29 cellular contexts compared by ENCODE assay signal in genomic region chr7:16046045-16046444, GRCh38.
"Had no signal": no experiment of that assay in that cellular context is flagged by ENCODE, and none has a peak within 500 bp of the region (broad histone marks: within the 10 kb centered on the region; RNA-seq: fewer than 3 reads in every experiment).

No MANE protein-coding gene starts in this region.

- H3K27me3 Mint-ChIP-seq: activated naive CD8-positive, alpha-beta T cell; effector memory CD8-positive, alpha-beta T cell; stimulated activated naive CD8-positive, alpha-beta T cell treated with anti-CD3 and anti-CD28 coated beads, Interleukin-15, amount 100 ng/mL, for 72 hours had no signal

- FAIRE-seq: bronchial epithelial cell, endothelial cell of umbilical vein, small intestine had no signal

- H3K4me1 Mint-ChIP-seq: naive B cell; neural crest cell; stimulated activated effector memory CD8-positive, alpha-beta T cell treated with anti-CD3 and anti-CD28 coated beads, Interleukin-12 subunit alpha, Interleukin-12 subunit beta, amount 100 ng/mL, for 72 hours; stimulated activated naive CD8-positive, alpha-beta T cell treated with anti-CD3 and anti-CD28 coated beads, Interleukin-15, amount 100 ng/mL, for 72 hours; WTC11 had no signal

- H3K27ac ChIP-seq: colonic mucosa, dorsolateral prefrontal cortex, esophagus muscularis mucosa, gastrocnemius medialis, left lung, right lobe of liver, tibial nerve had no signal

- H3K27ac Mint-ChIP-seq: activated naive CD8-positive, alpha-beta T cell; activated T-helper 2 cell treated with anti-CD3 and anti-CD28 coated beads, Interferon-gamma antibody, Interleukin-2, Interleukin-4, amounts not matched to agents 10 μg/mL and 5 μg/mL and 100 μg/mL, durations not matched to agents 14 hours and 24 hours and 36 hours; effector memory CD8-positive, alpha-beta T cell; naive B cell; stimulated activated effector memory CD8-positive, alpha-beta T cell treated with anti-CD3 and anti-CD28 coated beads, Interleukin-12 subunit alpha, Interleukin-12 subunit beta, amount 100 ng/mL, for 72 hours; stimulated activated naive CD8-positive, alpha-beta T cell treated with anti-CD3 and anti-CD28 coated beads, Interleukin-15, amount 100 ng/mL, for 72 hours; WTC11 had no signal

- H3K9me3 Mint-ChIP-seq: activated T-helper 2 cell treated with anti-CD3 and anti-CD28 coated beads, Interferon-gamma antibody, Interleukin-2, Interleukin-4, amounts not matched to agents 10 μg/mL and 5 μg/mL and 100 μg/mL, durations not matched to agents 14 hours and 24 hours and 36 hours; effector memory CD8-positive, alpha-beta T cell; stimulated activated effector memory CD8-positive, alpha-beta T cell treated with anti-CD3 and anti-CD28 coated beads, Interleukin-12 subunit alpha, Interleukin-12 subunit beta, amount 100 ng/mL, for 72 hours; WTC11 had no signal

- H3K27me3 ChIP-seq: colonic mucosa, dorsolateral prefrontal cortex, esophagus muscularis mucosa, gastrocnemius medialis, left lung, right lobe of liver, tibial nerve had no signal

- H3K9me3 ChIP-seq: colonic mucosa, esophagus muscularis mucosa, gastrocnemius medialis, right lobe of liver, tibial nerve had no signal

- H3K4me3 ChIP-seq: colonic mucosa, dorsolateral prefrontal cortex, esophagus muscularis mucosa, gastrocnemius medialis, left lung, lung, right lobe of liver, tibial nerve had no signal

- H3K4me1 ChIP-seq: colonic mucosa, gastrocnemius medialis, left lung, right lobe of liver, tibial nerve had no signal

- H3K36me3 Mint-ChIP-seq: activated naive CD8-positive, alpha-beta T cell; naive B cell; stimulated activated effector memory CD8-positive, alpha-beta T cell treated with anti-CD3 and anti-CD28 coated beads, Interleukin-12 subunit alpha, Interleukin-12 subunit beta, amount 100 ng/mL, for 72 hours; WTC11 had no signal

- DNase-seq: activated CD4-positive, alpha-beta T cell treated with anti-CD3 and anti-CD28 coated beads, Interleukin-2, amount 50 U/mL, for 4 hours; activated CD8-positive, alpha-beta memory T cell treated with anti-CD3 and anti-CD28 coated beads, Interleukin-2, amount 50 U/mL, for 48 hours; activated naive CD4-positive, alpha-beta T cell; activated T-cell treated with anti-CD3 and anti-CD28 coated beads, Interleukin-2, amount 50 U/mL, for 4 hours; amniotic stem cell; colonic mucosa; dorsolateral prefrontal cortex; effector memory CD8-positive, alpha-beta T cell; gastrocnemius medialis; hippocampal formation; kidney glomerular epithelial cell; left lung; naive B cell; posterior cingulate gyrus; right lobe of liver; small intestine; stimulated activated CD4-positive, alpha-beta T cell treated with anti-CD3 and anti-CD28 coated beads, Interleukin-2, amount 100 ng/mL, for 24 hours; stimulated activated naive CD8-positive, alpha-beta T cell treated with anti-CD3 and anti-CD28 coated beads, Interleukin-15, amount 100 ng/mL, for 72 hours; T-helper 9 cell had no signal

- H3K36me3 ChIP-seq: colonic mucosa, esophagus muscularis mucosa, gastrocnemius medialis, left lung, right lobe of liver, tibial nerve had no signal

- ATAC-seq: activated T-cell treated with anti-CD3 and anti-CD28 coated beads, Interleukin-2, amount 50 U/mL, for 4 hours; effector memory CD8-positive, alpha-beta T cell; gastrocnemius medialis; left lung; right lobe of liver; stimulated activated effector memory CD8-positive, alpha-beta T cell treated with anti-CD3 and anti-CD28 coated beads, Interleukin-12 subunit alpha, Interleukin-12 subunit beta, amount 100 ng/mL, for 72 hours; stimulated activated naive CD8-positive, alpha-beta T cell treated with anti-CD3 and anti-CD28 coated beads, Interleukin-15, amount 100 ng/mL, for 72 hours; WTC11 had no signal

- H3K4me3 Mint-ChIP-seq: activated naive CD8-positive, alpha-beta T cell; activated T-cell treated with anti-CD3 and anti-CD28 coated beads, Interleukin-2, amount 50 U/mL, for 4 hours; effector memory CD8-positive, alpha-beta T cell; naive B cell; neural crest cell; stimulated activated effector memory CD8-positive, alpha-beta T cell treated with anti-CD3 and anti-CD28 coated beads, Interleukin-12 subunit alpha, Interleukin-12 subunit beta, amount 100 ng/mL, for 72 hours; stimulated activated naive CD8-positive, alpha-beta T cell treated with anti-CD3 and anti-CD28 coated beads, Interleukin-15, amount 100 ng/mL, for 72 hours; WTC11 had no signal
